Comparison of ENCODE assay signal across 11 cellular contexts in genomic region chr5:56638061-56638621, GRCh38.
DNase-seq lines count a peak whose midpoint lies in the region; ATAC-seq and TF ChIP-seq lines count a peak whose summit lies in the region.
"Had no signal": no experiment of that assay in that cellular context is flagged by ENCODE, and none has a peak within 500 bp of the region (broad histone marks: within the 10 kb centered on the region; RNA-seq: fewer than 3 reads in every experiment).

No MANE protein-coding gene starts in this region.

- peak overlapping the region; percentile 63 for H3K27ac ChIP-seq in CD4-positive, alpha-beta T cell (ENCODE audit: low read depth, low read length)
- H3K27ac ChIP-seq: spleen had no signal

- peaks cover 42% of the 10 kb centered on the region for H3K4me1 Mint-ChIP-seq in CD4-positive, alpha-beta T cell (ENCODE audit: low read depth)

- no peaks in the 10 kb centered on the region for H3K27me3 Mint-ChIP-seq in CD4-positive, alpha-beta T cell

- no peak overlapping the region for H3K4me3 Mint-ChIP-seq in CD4-positive, alpha-beta T cell
- H3K4me3 Mint-ChIP-seq: brain had no signal

- no peaks in the 10 kb centered on the region for H3K36me3 Mint-ChIP-seq in CD4-positive, alpha-beta T cell (ENCODE audit: low read depth)
- H3K36me3 Mint-ChIP-seq: brain had no signal

- CTCF ChIA-PET in CD4-positive, alpha-beta T cell (lab: Charles Lee): no interaction called here

- H3K27ac Mint-ChIP-seq in CD4-positive, alpha-beta T cell: peak overlapping the region; percentile 97

- no peaks in the 10 kb centered on the region for H3K9me3 ChIP-seq in CD4-positive, alpha-beta T cell (ENCODE audit: control insufficient read depth, low read length)
- H3K9me3 ChIP-seq: spleen had no signal

- DNase-seq in CD4-positive, alpha-beta T cell: peak in 1 of 10 experiments; percentile 6
- DNase-seq in NCI-H1092 (lab: John Stamatoyannopoulos, UW): peak; percentile 52
- peak; percentile 48 for DNase-seq in SHP77 treated with DMSO at 0.1 percent for 48 hours (lab: John Stamatoyannopoulos, UW)
- DNase-seq in left lobe of liver (ENCODE audit: low spot score): no peak
- no peak for DNase-seq in SKM-1 (lab: John Stamatoyannopoulos, UW; ENCODE audit: unreplicated experiment)
- no peak for DNase-seq in posterior vena cava (ENCODE audit: low spot score)
- DNase-seq in GDM1 (lab: John Stamatoyannopoulos, UW): no peak
- no peak for DNase-seq in NOMO-1 (lab: John Stamatoyannopoulos, UW; ENCODE audit: unreplicated experiment in 2 of 2)
- DNase-seq: spleen; stimulated activated naive CD4-positive, alpha-beta T cell treated with Interleukin-2 at 50 U/mL for 16 hours had no signal

- intact Hi-C loops in CD4-positive, alpha-beta T cell (cut with DNase I, micrococcal nuclease): loop anchor here in 1 of 2 experiments (2.0 to 10.0 kb wide), 4 partner anchors 51 to 177 kb away; partner anchors contain the start of gene MAP3K1
- intact Hi-C loops in posterior vena cava (cut with DNase I): no loop called here

- peak; percentile 18 for ATAC-seq in CD4-positive, alpha-beta T cell (ENCODE audit: poor library complexity)
- peak; percentile 64 for ATAC-seq in left lobe of liver

- H3K27me3 ChIP-seq in CD4-positive, alpha-beta T cell (ENCODE audit: control insufficient read depth, insufficient read depth, low read length): no peaks in the 10 kb centered on the region
- H3K27me3 ChIP-seq: spleen had no signal

- H3K9me3 Mint-ChIP-seq in CD4-positive, alpha-beta T cell: no peaks in the 10 kb centered on the region
- H3K9me3 Mint-ChIP-seq: brain had no signal

- TF ChIP-seq CTCF in CD4-positive, alpha-beta T cell (IDR thresholded peaks at IDR 0.05): no peak

- POLR2A ChIA-PET in CD4-positive, alpha-beta T cell (lab: Charles Lee): interaction anchor here (0.6 to 3.2 kb wide), 11 partner anchors 11 to 158 kb away, joined by 3 to 24 read pairs (median 5); no protein-coding TSS in a partner anchor

Comparison
In these comparisons a context has a peak if more than half of its experiments do, and no peak if none do; other contexts are left out.
1. DNase-seq: peak in NCI-H1092 (single experiment) and SHP77 treated with DMSO at 0.1 percent for 48 hours (single experiment); none in left lobe of liver (single experiment), SKM-1 (single experiment), posterior vena cava (single experiment), GDM1 (single experiment) and NOMO-1 (0 of 2).